Comparison of ENCODE assay signal across 9 cellular contexts in the genomic region with DNA sequence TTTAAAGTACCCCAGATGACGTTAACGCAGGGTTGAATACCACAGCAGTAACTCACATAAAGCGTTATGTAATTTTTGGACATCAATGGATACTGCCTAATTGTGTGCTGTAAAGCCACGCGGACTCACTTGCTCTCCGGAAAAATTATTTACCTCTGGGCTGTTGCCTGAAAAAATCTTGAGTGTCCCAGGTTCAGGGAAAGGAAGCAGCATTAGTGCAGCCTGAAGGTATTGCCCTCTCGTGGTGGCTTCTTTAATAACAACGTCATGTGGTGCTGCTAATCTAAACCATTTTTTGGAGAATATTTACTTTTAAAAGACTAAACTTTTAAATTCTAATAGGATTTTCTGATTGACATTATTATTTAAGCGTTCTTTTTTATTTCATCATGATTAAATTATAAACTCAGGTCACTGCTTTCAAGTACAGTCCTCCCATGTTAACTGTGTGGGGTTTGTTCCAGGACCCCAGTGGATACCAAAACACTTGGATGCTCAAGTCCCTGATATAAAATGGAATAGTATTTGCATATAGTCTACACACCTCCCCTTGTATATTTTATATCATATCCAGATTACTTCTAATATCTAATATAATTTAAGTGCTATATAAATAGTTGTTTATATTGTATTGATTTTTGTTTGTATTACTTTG.
DNase-seq lines count a peak whose midpoint lies in the region; ATAC-seq, FAIRE-seq and TF ChIP-seq lines count a peak whose summit lies in the region.
"Had no signal": no experiment of that assay in that cellular context is flagged by ENCODE, and none has a peak within 500 bp of the region (broad histone marks: within the 10 kb centered on the region; RNA-seq: fewer than 3 reads in every experiment).

No MANE protein-coding gene starts in this region.

- DNase-seq in GM19238 (ENCODE audit: insufficient read length, low spot score) (peak; percentile 2), RPMI7951 (ENCODE audit: low read depth) (peak; percentile 0), foreskin keratinocyte (peak in 1 of 2 donors; percentile 3), KG1 (lab: John Stamatoyannopoulos, UW) (no peak)
- DNase-seq in activated naive CD4-positive, alpha-beta T cell (lab: John Stamatoyannopoulos, UW) = no peak
- DNase-seq in stimulated activated CD4-positive, alpha-beta T cell treated with anti-CD3 and anti-CD28 coated beads, Interleukin-1b, Interleukin-23, amount 100 ng/mL, for 48 hours = no peak
- DNase-seq: stimulated activated CD8-positive, alpha-beta memory T cell treated with anti-CD3 and anti-CD28 coated beads, Interleukin-4, amount 100 ng/mL, for 48 hours had no signal

- no peaks in the 10 kb centered on the region for H3K4me1 ChIP-seq in foreskin keratinocyte

- H3K27me3 ChIP-seq in foreskin keratinocyte = no peaks in the 10 kb centered on the region

- ATAC-seq in foreskin keratinocyte = no peak
- no peak for ATAC-seq in HG03378 (IDR thresholded peaks at IDR 0.05; ENCODE audit: unreplicated experiment)

- FAIRE-seq in A204.1 (lab: Jason Lieb, UNC) = peak; percentile 46

- no peak overlapping the region for H3K27ac ChIP-seq in foreskin keratinocyte

- TF ChIP-seq CTCF in foreskin keratinocyte (conservative IDR thresholded peaks at IDR 0.05) = peak; percentile 41

Comparison
In these comparisons a context has a peak if more than half of its experiments do, and no peak if none do; other contexts are left out.
1. DNase-seq: peak in GM19238 (single experiment) and RPMI7951 (single experiment); none in KG1 (single experiment), activated naive CD4-positive, alpha-beta T cell (0 of 4) and stimulated activated CD4-positive, alpha-beta T cell treated with anti-CD3 and anti-CD28 coated beads, Interleukin-1b, Interleukin-23, amount 100 ng/mL, for 48 hours (single experiment).